In the genomic region with DNA sequence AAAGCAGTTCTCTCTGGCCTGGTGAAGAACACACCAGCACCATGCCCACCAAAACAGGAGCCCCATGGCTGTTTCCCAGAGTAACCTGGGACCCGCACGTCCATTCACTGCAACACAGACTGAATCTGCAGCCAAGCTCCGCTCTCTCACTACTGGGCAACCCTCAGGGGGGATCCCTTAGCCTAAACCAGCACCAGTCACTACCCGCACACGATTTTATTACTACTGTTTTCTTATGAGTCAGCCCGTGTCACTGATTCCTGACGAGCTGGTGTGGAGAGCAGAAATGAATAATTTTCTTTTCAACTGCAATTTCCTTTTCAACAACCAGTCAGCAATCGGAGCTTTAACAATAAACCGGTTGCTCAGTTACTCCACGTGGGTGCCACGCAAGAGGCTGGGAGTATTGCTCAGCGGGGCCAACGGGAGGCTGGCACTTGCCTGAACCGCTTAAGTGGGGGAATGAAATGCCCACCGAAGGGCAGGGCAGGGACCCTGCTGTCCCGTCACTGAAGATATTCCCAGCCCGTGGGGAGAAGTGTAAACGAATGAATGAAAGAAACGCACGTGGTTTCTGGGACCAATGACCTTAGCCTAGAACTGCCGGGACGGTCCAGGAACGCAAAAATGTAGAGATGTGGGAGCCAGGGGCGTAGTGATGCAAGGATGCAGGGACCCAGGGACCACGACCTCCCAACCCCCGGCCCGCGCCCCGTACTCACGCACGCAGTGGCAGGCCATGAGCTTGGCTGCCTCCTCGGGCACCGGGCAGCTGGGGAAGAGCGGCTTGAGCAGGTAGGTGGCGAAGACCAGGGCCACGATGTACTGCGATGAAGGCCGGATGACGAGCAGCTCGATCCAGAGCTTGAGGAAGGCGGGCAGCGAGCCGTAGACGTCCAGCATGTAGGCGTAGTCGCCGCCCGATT, we compare ENCODE assay signal across 8 cellular contexts. TPM values are rescaled to one million over a fixed set of nuclear protein-coding genes. Genes with fewer than 3 reads are reported as not detected.
A peak's percentile ranks its signal among the peaks of the same experiment; 100 is the strongest.
DNase-seq lines count a peak whose midpoint lies in the region; ATAC-seq, FAIRE-seq and TF ChIP-seq lines count a peak whose summit lies in the region.
"Not testable (repeated sequence)": the region's sequence is repeated elsewhere in the genome, so short reads cannot be mapped to it uniquely, and the experiment has no call there.

No MANE protein-coding gene starts in this region.

- not testable (repeated sequence) for H3K36me3 Mint-ChIP-seq in CD14-positive monocyte, memory B cell

- peak overlapping the region; percentile 77 for H3K9ac ChIP-seq in smooth muscle cell (ENCODE audit: low read depth)

- H4K20me1 ChIP-seq in smooth muscle cell (ENCODE audit: low read depth) = not testable (repeated sequence)

- H3K4me2 ChIP-seq in smooth muscle cell = peak overlapping the region; percentile 95

- H3K4me1 ChIP-seq in esophagus muscularis mucosa = peaks cover 2 to 40% (median 34%) of the 10 kb centered on the region in 4 donors
- not testable (repeated sequence) for H3K4me1 ChIP-seq in smooth muscle cell (ENCODE audit: low read depth)

- not testable (repeated sequence) for TF ChIP-seq POLR2A in esophagus muscularis mucosa (IDR thresholded peaks at IDR 0.05; ENCODE audit: low read depth)

- not testable (repeated sequence) for H3K36me3 ChIP-seq in esophagus muscularis mucosa; smooth muscle cell (ENCODE audit: low read depth)

- TF ChIP-seq CTCF in CD14-positive monocyte (IDR thresholded peaks at IDR 0.05); esophagus muscularis mucosa (IDR thresholded peaks at IDR 0.05); smooth muscle cell (IDR thresholded peaks at IDR 0.05; ENCODE audit: borderline replicate concordance, insufficient read depth, poor library complexity, severe bottlenecking): not testable (repeated sequence)

- not testable (repeated sequence) for H2AFZ ChIP-seq in smooth muscle cell (ENCODE audit: low read depth)

- H3K27ac ChIP-seq in esophagus muscularis mucosa (replicated peaks in 1 of 4) = peak overlapping the region; percentile 72 to 88 (median 78)
- H3K27ac ChIP-seq in smooth muscle cell (ENCODE audit: low read depth) = peak overlapping the region; percentile 87

- H3K79me2 ChIP-seq in smooth muscle cell (ENCODE audit: low read depth) = not testable (repeated sequence)

- peak; percentile 45 for ATAC-seq in GM19463 (IDR thresholded peaks at IDR 0.05; ENCODE audit: unreplicated experiment)
- ATAC-seq in HG03354 (IDR thresholded peaks at IDR 0.05; ENCODE audit: poor library complexity, severe bottlenecking, unreplicated experiment) = peak; percentile 49
- peak; percentile 16 for ATAC-seq in memory B cell (ENCODE audit: low read depth)

- not testable (repeated sequence) for TF ChIP-seq EP300 in esophagus muscularis mucosa (IDR thresholded peaks at IDR 0.05)

- H3K9me3 Mint-ChIP-seq in CD14-positive monocyte, memory B cell: not testable (repeated sequence)

- not testable (repeated sequence) for H3K9me3 ChIP-seq in esophagus muscularis mucosa; smooth muscle cell (replicated peaks; ENCODE audit: low read depth)

- H3F3A ChIP-seq in smooth muscle cell (ENCODE audit: low read depth) = not testable (repeated sequence)

- not testable (repeated sequence) for H3K27me3 ChIP-seq in esophagus muscularis mucosa; smooth muscle cell (ENCODE audit: low read depth)

- peak overlapping the region; percentile 67 to 92 (median 89) for H3K27ac Mint-ChIP-seq in CD14-positive monocyte
- peak overlapping the region; percentile 90 for H3K27ac Mint-ChIP-seq in memory B cell

- peak; percentile 81 for FAIRE-seq in RCC 7860 (lab: Jason Lieb, UNC)

- H3K4me3 ChIP-seq in esophagus muscularis mucosa (peak overlapping the region; percentile 65 to 71 (median 68)), smooth muscle cell (peak overlapping the region; percentile 62)

- not testable (repeated sequence) for DNase-seq in CD14-positive monocyte (ENCODE audit: low spot score); RCC 7860 (ENCODE audit: low spot score); memory B cell (ENCODE audit: low spot score in 2 of 2); smooth muscle cell (lab: John Stamatoyannopoulos, UW; ENCODE audit: unreplicated experiment)
- DNase-seq in activated naive CD4-positive, alpha-beta T cell treated with anti-CD3 and anti-CD28 coated beads, Interleukin-2, amount 50 U/mL, for 16 hours = peak; percentile 24
- peak; percentile 74 for DNase-seq in esophagus muscularis mucosa (ENCODE audit: extremely low spot score)

- H3K4me1 Mint-ChIP-seq in CD14-positive monocyte = not testable (repeated sequence)
- peaks cover 15% of the 10 kb centered on the region for H3K4me1 Mint-ChIP-seq in memory B cell

- peak overlapping the region; percentile 79 to 80 for H3K4me3 Mint-ChIP-seq in CD14-positive monocyte
- peak overlapping the region; percentile 94 for H3K4me3 Mint-ChIP-seq in memory B cell

- intact Hi-C loops in CD14-positive monocyte (cut with micrococcal nuclease); esophagus muscularis mucosa (cut with DNase I): not testable (repeated sequence)

- WGBS in esophagus muscularis mucosa = 7% methylated on average over 13 of the region's 48 CpGs
- WGBS in smooth muscle cell (ENCODE audit: low lambda C conversion rate) = 1% methylated on average over 40 of the region's 48 CpGs

- not testable (repeated sequence) for H3K27me3 Mint-ChIP-seq in CD14-positive monocyte (ENCODE audit: low read depth in 3 of 3); memory B cell

RNA-seq across cellular contexts. Expression of a gene that starts 50.4 kb away (rescaled TPM):
- polyA plus RNA-seq in CD14-positive monocyte = 10 to 100 TPM; 46.6 to 71.0 TPM
- 1 to 10 TPM; 1.1 to 4.2 (median 2.6) TPM for total RNA-seq in esophagus muscularis mucosa
- not detected in 2 replicates for total RNA-seq in smooth muscle cell
- not detected in 2 replicates for polyA plus RNA-seq in smooth muscle cell
